In genomic region chr10:34282186-34282585, GRCh38 we compare ENCODE assay signal across 2 cellular contexts.
TF ChIP-seq lines count a peak whose summit lies in the region.

No MANE protein-coding gene starts in this region.

TF ChIP-seq in A549, 52 proteins besides CTCF, POLR2A, EP300 and RAD21 (continued from another document):
- TF ChIP-seq, protein P1, sequence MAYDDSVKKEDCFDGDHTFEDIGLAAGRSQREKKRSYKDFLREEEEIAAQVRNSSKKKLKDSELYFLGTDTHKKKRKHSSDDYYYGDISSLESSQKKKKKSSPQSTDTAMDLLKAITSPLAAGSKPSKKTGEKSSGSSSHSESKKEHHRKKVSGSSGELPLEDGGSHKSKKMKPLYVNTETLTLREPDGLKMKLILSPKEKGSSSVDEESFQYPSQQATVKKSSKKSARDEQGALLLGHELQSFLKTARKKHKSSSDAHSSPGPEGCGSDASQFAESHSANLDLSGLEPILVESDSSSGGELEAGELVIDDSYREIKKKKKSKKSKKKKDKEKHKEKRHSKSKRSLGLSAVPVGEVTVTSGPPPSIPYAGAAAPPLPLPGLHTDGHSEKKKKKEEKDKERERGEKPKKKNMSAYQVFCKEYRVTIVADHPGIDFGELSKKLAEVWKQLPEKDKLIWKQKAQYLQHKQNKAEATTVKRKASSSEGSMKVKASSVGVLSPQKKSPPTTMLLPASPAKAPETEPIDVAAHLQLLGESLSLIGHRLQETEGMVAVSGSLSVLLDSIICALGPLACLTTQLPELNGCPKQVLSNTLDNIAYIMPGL (CRISPR knock-in tag; IDR thresholded peaks at IDR 0.05; ENCODE audit: borderline replicate concordance) = no peak
- no peak for TF ChIP-seq NFE2L2 (conservative IDR thresholded peaks at IDR 0.05; ENCODE audit: low read length)

TF ChIP-seq in IMR-90, 13 proteins besides CTCF, POLR2A, EP300 and RAD21 (continued from another document):
- TF ChIP-seq MAZ (IDR thresholded peaks at IDR 0.05; ENCODE audit: borderline replicate concordance, low read depth, low read length) = no peak
- TF ChIP-seq BHLHE40 (IDR thresholded peaks at IDR 0.05; ENCODE audit: low read depth, low read length) = no peak
- TF ChIP-seq RCOR1 (IDR thresholded peaks at IDR 0.05; ENCODE audit: insufficient replicate concordance, low read length) = no peak
TF ChIP-seq in IMR-90: peak in this region for 1.
